Comparison of ENCODE assay signal across 18 cellular contexts in genomic region chr10:52121688-52122087, GRCh38.
A peak's percentile ranks its signal among the peaks of the same experiment; 100 is the strongest.
DNase-seq lines count a peak whose midpoint lies in the region; ATAC-seq and TF ChIP-seq lines count a peak whose summit lies in the region.
"Had no signal": no experiment of that assay in that cellular context is flagged by ENCODE, and none has a peak within 500 bp of the region (broad histone marks: within the 10 kb centered on the region; RNA-seq: fewer than 3 reads in every experiment).

No MANE protein-coding gene starts in this region.

- H3K36me3 Mint-ChIP-seq in mesothelial cell of epicardium (no peaks in the 10 kb centered on the region), type B pancreatic cell (no peaks in the 10 kb centered on the region)
- no peaks in the 10 kb centered on the region for H3K36me3 Mint-ChIP-seq in activated T-helper 1 cell treated with anti-CD3 and anti-CD28 coated beads, Interleukin-12 subunit alpha, Interleukin-12 subunit beta, Interleukin-2, Interleukin-4 antibody, amounts not matched to agents 30 ng/mL and 10 ng/mL and 1 ng/mL, durations not matched to agents 14 hours and 24 hours and 36 hours (ENCODE audit: low read depth)
- H3K36me3 Mint-ChIP-seq: CD4-positive, alpha-beta memory T cell had no signal

- in situ Hi-C loops in brain microvascular endothelial cell (cut with HindIII; ENCODE audit: low pct_ligation_motif_present, low sequenced_read_pairs): no loop called here

- H3K27me3 Mint-ChIP-seq in mesothelial cell of epicardium (ENCODE audit: low read depth) (no peaks in the 10 kb centered on the region), type B pancreatic cell (no peaks in the 10 kb centered on the region)
- H3K27me3 Mint-ChIP-seq in activated T-helper 1 cell treated with anti-CD3 and anti-CD28 coated beads, Interleukin-12 subunit alpha, Interleukin-12 subunit beta, Interleukin-2, Interleukin-4 antibody, amounts not matched to agents 30 ng/mL and 10 ng/mL and 1 ng/mL, durations not matched to agents 14 hours and 24 hours and 36 hours (ENCODE audit: insufficient read depth): no peaks in the 10 kb centered on the region
- H3K27me3 Mint-ChIP-seq: CD4-positive, alpha-beta memory T cell had no signal

- peak overlapping the region; percentile 74 for H3K27ac Mint-ChIP-seq in mesothelial cell of epicardium
- H3K27ac Mint-ChIP-seq in type B pancreatic cell: peak overlapping the region; percentile 29
- no peak overlapping the region for H3K27ac Mint-ChIP-seq in activated T-helper 1 cell treated with anti-CD3 and anti-CD28 coated beads, Interleukin-12 subunit alpha, Interleukin-12 subunit beta, Interleukin-2, Interleukin-4 antibody, amounts not matched to agents 30 ng/mL and 10 ng/mL and 1 ng/mL, durations not matched to agents 14 hours and 24 hours and 36 hours
- H3K27ac Mint-ChIP-seq: CD4-positive, alpha-beta memory T cell had no signal

- TF ChIP-seq CTCF in brain microvascular endothelial cell (IDR thresholded peaks at IDR 0.05; ENCODE audit: low read depth, low read length, missing control alignments) (no peak), mesothelial cell of epicardium (IDR thresholded peaks at IDR 0.05; ENCODE audit: unreplicated experiment) (no peak), type B pancreatic cell (conservative IDR thresholded peaks at IDR 0.05) (no peak)

- no peak overlapping the region for H3K4me3 ChIP-seq in brain microvascular endothelial cell (ENCODE audit: low read depth, low read length)
- H3K4me3 ChIP-seq: GM12878 had no signal

- intact Hi-C loops in activated T-helper 1 cell treated with anti-CD3 and anti-CD28 coated beads, Interleukin-12 subunit alpha, Interleukin-12 subunit beta, Interleukin-2, Interleukin-4 antibody, amounts not matched to agents 30 ng/mL and 10 ng/mL and 1 ng/mL, durations not matched to agents 14 hours and 24 hours and 36 hours (cut with micrococcal nuclease): no loop called here

- H3K27ac ChIP-seq in brain microvascular endothelial cell: no peak overlapping the region
- H3K27ac ChIP-seq: KMS-11 had no signal

- peak; percentile 11 for DNase-seq in GM03348 (ENCODE audit: low spot score)
- DNase-seq in brain microvascular endothelial cell: peak; percentile 14
- DNase-seq in mesothelial cell of epicardium (ENCODE audit: low spot score in 2 of 2, unreplicated experiment in 2 of 2): no peak
- DNase-seq in type B pancreatic cell (ENCODE audit: extremely low spot score, unreplicated experiment): no peak
- DNase-seq in stimulated activated CD4-positive, alpha-beta T cell treated with anti-CD3 and anti-CD28 coated beads, Interleukin-4, amount 100 ng/mL, for 4 hours: no peak
- no peak for DNase-seq in activated T-helper 1 cell treated with anti-CD3 and anti-CD28 coated beads, Interleukin-12 subunit alpha, Interleukin-12 subunit beta, Interleukin-2, Interleukin-4 antibody, amounts not matched to agents 30 ng/mL and 10 ng/mL and 1 ng/mL, durations not matched to agents 14 hours and 24 hours and 36 hours (ENCODE audit: low spot score)
- DNase-seq: ACHN; Calu3; CD4-positive, alpha-beta memory T cell; NCI-H1436; NCI-H2029 treated with DMSO at 0.1 percent for 48 hours; NCI-H2171 treated with DMSO at 0.1 percent for 48 hours; NCI-H446 treated with DMSO at 0.1 percent for 48 hours; RPMI8226 had no signal

- H3K27me3 ChIP-seq in brain microvascular endothelial cell (replicated peaks): no peaks in the 10 kb centered on the region

- no peak for ATAC-seq in HG02938 (IDR thresholded peaks at IDR 0.05; ENCODE audit: unreplicated experiment)
- ATAC-seq: GM12878, HepG2 had no signal

- H3K9me3 Mint-ChIP-seq in mesothelial cell of epicardium (no peaks in the 10 kb centered on the region), type B pancreatic cell (peaks cover 5% of the 10 kb centered on the region)
- no peaks in the 10 kb centered on the region for H3K9me3 Mint-ChIP-seq in activated T-helper 1 cell treated with anti-CD3 and anti-CD28 coated beads, Interleukin-12 subunit alpha, Interleukin-12 subunit beta, Interleukin-2, Interleukin-4 antibody, amounts not matched to agents 30 ng/mL and 10 ng/mL and 1 ng/mL, durations not matched to agents 14 hours and 24 hours and 36 hours

- H3K36me3 ChIP-seq in brain microvascular endothelial cell (replicated peaks): no peaks in the 10 kb centered on the region

- H3K4me3 Mint-ChIP-seq in mesothelial cell of epicardium (no peak overlapping the region), type B pancreatic cell (no peak overlapping the region)
- no peak overlapping the region for H3K4me3 Mint-ChIP-seq in activated T-helper 1 cell treated with anti-CD3 and anti-CD28 coated beads, Interleukin-12 subunit alpha, Interleukin-12 subunit beta, Interleukin-2, Interleukin-4 antibody, amounts not matched to agents 30 ng/mL and 10 ng/mL and 1 ng/mL, durations not matched to agents 14 hours and 24 hours and 36 hours
- H3K4me3 Mint-ChIP-seq: CD4-positive, alpha-beta memory T cell had no signal

- H3K4me1 Mint-ChIP-seq in mesothelial cell of epicardium (peaks cover 39% of the 10 kb centered on the region), type B pancreatic cell (ENCODE audit: unreplicated experiment) (no peaks in the 10 kb centered on the region)
- no peaks in the 10 kb centered on the region for H3K4me1 Mint-ChIP-seq in activated T-helper 1 cell treated with anti-CD3 and anti-CD28 coated beads, Interleukin-12 subunit alpha, Interleukin-12 subunit beta, Interleukin-2, Interleukin-4 antibody, amounts not matched to agents 30 ng/mL and 10 ng/mL and 1 ng/mL, durations not matched to agents 14 hours and 24 hours and 36 hours (ENCODE audit: low read depth)
- H3K4me1 Mint-ChIP-seq: CD4-positive, alpha-beta memory T cell had no signal

Comparison
In these comparisons a context has a peak if more than half of its experiments do, and no peak if none do; other contexts are left out.
1. DNase-seq: peak in GM03348 (single experiment) and brain microvascular endothelial cell (single experiment); none in mesothelial cell of epicardium (0 of 2), type B pancreatic cell (single experiment), stimulated activated CD4-positive, alpha-beta T cell treated with anti-CD3 and anti-CD28 coated beads, Interleukin-4, amount 100 ng/mL, for 4 hours (0 of 2) and activated T-helper 1 cell treated with anti-CD3 and anti-CD28 coated beads, Interleukin-12 subunit alpha, Interleukin-12 subunit beta, Interleukin-2, Interleukin-4 antibody, amounts not matched to agents 30 ng/mL and 10 ng/mL and 1 ng/mL, durations not matched to agents 14 hours and 24 hours and 36 hours (single experiment).